Comparison of ENCODE assay signal across 8 cellular contexts in genomic region chr15:67501177-67501835, GRCh38. TPM values are rescaled to one million over a fixed set of nuclear protein-coding genes. Genes with fewer than 3 reads are reported as not detected.
DNase-seq lines count a peak whose midpoint lies in the region; ATAC-seq and TF ChIP-seq lines count a peak whose summit lies in the region.

No MANE protein-coding gene starts in this region.

- H3K27me3 ChIP-seq in mammary epithelial cell (ENCODE audit: insufficient read depth, low read length), result no peaks in the 10 kb centered on the region

- TF ChIP-seq CTCF in mammary epithelial cell (conservative IDR thresholded peaks at IDR 0.05 in 1 of 2, IDR thresholded peaks at IDR 0.05 in 1 of 2; ENCODE audit: extremely low read depth in 1 of 2, insufficient read depth in 1 of 2, low read depth in 1 of 2, low read length in 2 of 2), result peak; percentile 13 to 54

- no peak overlapping the region for H3K27ac ChIP-seq in mammary epithelial cell (ENCODE audit: insufficient read depth, low read depth, low read length)

- BruUV-seq in mammary epithelial cell (replicated peaks; lab: Mats Ljungman, UMichigan), result no TSS peak

- H3K4me3 Mint-ChIP-seq in activated T-helper 17 cell treated with anti-CD3 and anti-CD28 coated beads, Interleukin-2, amount 50 U/mL, for 72 hours, result no peak overlapping the region
- no peak overlapping the region for H3K4me3 Mint-ChIP-seq in activated naive CD8-positive, alpha-beta T cell treated with anti-CD3 and anti-CD28 coated beads, Interleukin-2, amount 50 U/mL, for 24 hours

- intact Hi-C loops in mammary epithelial cell (cut with micrococcal nuclease), result loop anchor here (1.0 to 2.0 kb wide), 2 partner anchors 331 to 335 kb away; no protein-coding TSS in a partner anchor

- H3K9ac ChIP-seq in mammary epithelial cell (ENCODE audit: insufficient read depth, low read length), result no peak overlapping the region

- peaks cover 10% of the 10 kb centered on the region for H3K4me1 ChIP-seq in mammary epithelial cell (ENCODE audit: insufficient read depth, low read length)

- no peaks in the 10 kb centered on the region for H3K79me2 ChIP-seq in mammary epithelial cell (ENCODE audit: insufficient read depth, low read length)

- no peaks in the 10 kb centered on the region for H3K9me3 Mint-ChIP-seq in activated T-helper 17 cell treated with anti-CD3 and anti-CD28 coated beads, Interleukin-2, amount 50 U/mL, for 72 hours
- no peaks in the 10 kb centered on the region for H3K9me3 Mint-ChIP-seq in activated naive CD8-positive, alpha-beta T cell treated with anti-CD3 and anti-CD28 coated beads, Interleukin-2, amount 50 U/mL, for 24 hours

- peak; percentile 68 for DNase-seq in G401 (ENCODE audit: low spot score)
- peak; percentile 43 for DNase-seq in NAMALWA (ENCODE audit: low spot score)
- peak; percentile 9 for DNase-seq in mammary epithelial cell
- peak; percentile 36 for DNase-seq in myocyte (ENCODE audit: low read depth)
- DNase-seq in GM19238 (ENCODE audit: insufficient read length, low spot score), result no peak
- no peak for DNase-seq in activated naive CD8-positive, alpha-beta T cell treated with anti-CD3 and anti-CD28 coated beads, Interleukin-2, amount 50 U/mL, for 24 hours
- DNase-seq in NCI-H2196 (lab: John Stamatoyannopoulos, UW; ENCODE audit: unreplicated experiment), result no peak

- no peaks in the 10 kb centered on the region for H4K20me1 ChIP-seq in mammary epithelial cell (ENCODE audit: insufficient read depth, low read length)

- H3K27ac Mint-ChIP-seq in activated T-helper 17 cell treated with anti-CD3 and anti-CD28 coated beads, Interleukin-2, amount 50 U/mL, for 72 hours, result no peak overlapping the region
- no peak overlapping the region for H3K27ac Mint-ChIP-seq in activated naive CD8-positive, alpha-beta T cell treated with anti-CD3 and anti-CD28 coated beads, Interleukin-2, amount 50 U/mL, for 24 hours

- H3K36me3 Mint-ChIP-seq in activated T-helper 17 cell treated with anti-CD3 and anti-CD28 coated beads, Interleukin-2, amount 50 U/mL, for 72 hours (ENCODE audit: low read depth), result no peaks in the 10 kb centered on the region
- peaks cover 2% of the 10 kb centered on the region for H3K36me3 Mint-ChIP-seq in activated naive CD8-positive, alpha-beta T cell treated with anti-CD3 and anti-CD28 coated beads, Interleukin-2, amount 50 U/mL, for 24 hours (ENCODE audit: low read depth)

- no peaks in the 10 kb centered on the region for H3K9me3 ChIP-seq in mammary epithelial cell (replicated peaks; ENCODE audit: insufficient read depth, low read length)

- WGBS in mammary epithelial cell (ENCODE audit: low coverage, missing lambda C conversion rate), result 6% methylated on average over 2 of the region's 2 CpGs

- dilution Hi-C loops in mammary epithelial cell (cut with HindIII; ENCODE audit: low sequenced_read_pairs), result no loop called here

- ATAC-seq in activated T-helper 17 cell treated with anti-CD3 and anti-CD28 coated beads, Interleukin-2, amount 50 U/mL, for 72 hours (replicated peaks), result no peak
- no peak for ATAC-seq in activated naive CD8-positive, alpha-beta T cell treated with anti-CD3 and anti-CD28 coated beads, Interleukin-2, amount 50 U/mL, for 24 hours

- no peaks in the 10 kb centered on the region for H3K27me3 Mint-ChIP-seq in activated T-helper 17 cell treated with anti-CD3 and anti-CD28 coated beads, Interleukin-2, amount 50 U/mL, for 72 hours
- no peaks in the 10 kb centered on the region for H3K27me3 Mint-ChIP-seq in activated naive CD8-positive, alpha-beta T cell treated with anti-CD3 and anti-CD28 coated beads, Interleukin-2, amount 50 U/mL, for 24 hours

- peak overlapping the region in 2 of 3 experiments; percentile 8 to 32 for H3K4me3 ChIP-seq in mammary epithelial cell (replicated peaks in 1 of 3; ENCODE audit: insufficient read depth in 1 of 3, low read depth in 2 of 3, low read length in 3 of 3)

- peak overlapping the region; percentile 80 for H3K4me2 ChIP-seq in mammary epithelial cell (ENCODE audit: insufficient read depth, low read depth, low read length)

- in situ Hi-C loops in G401 (cut with HindIII; ENCODE audit: low sequenced_read_pairs) (no loop called here), mammary epithelial cell (cut with MboI; ENCODE audit: low sequenced_read_pairs in 2 of 2) (no loop called here)

- no peaks in the 10 kb centered on the region for H3K36me3 ChIP-seq in mammary epithelial cell (ENCODE audit: insufficient read depth, low read length)

- CTCF ChIA-PET in mammary epithelial cell (lab: Charles Lee; ENCODE audit: low non-redundant PET), result interaction anchor here (0.7 to 1.0 kb wide), 2 partner anchors 331 to 430 kb away, joined by 5 to 7 read pairs; no protein-coding TSS in a partner anchor

- H2AFZ ChIP-seq in mammary epithelial cell (ENCODE audit: low read depth, low read length), result peak overlapping the region; percentile 91

- H3K4me1 Mint-ChIP-seq in activated T-helper 17 cell treated with anti-CD3 and anti-CD28 coated beads, Interleukin-2, amount 50 U/mL, for 72 hours, result no peaks in the 10 kb centered on the region
- no peaks in the 10 kb centered on the region for H3K4me1 Mint-ChIP-seq in activated naive CD8-positive, alpha-beta T cell treated with anti-CD3 and anti-CD28 coated beads, Interleukin-2, amount 50 U/mL, for 24 hours

RNA-seq across cellular contexts. Expression of gene C15orf61, which starts 19.6 kb away (rescaled TPM):
- 18.5 and 19.9 TPM in 2 replicates for total RNA-seq in G401 (2014; rRNA removed; shearing (Covaris generic))
- total RNA-seq in mammary epithelial cell, result 1 to 10 TPM; 6.2 to 6.3 TPM
- polyA plus RNA-seq in mammary epithelial cell, result 1.9 TPM
- polyA minus RNA-seq in mammary epithelial cell, result not detected
- total RNA-seq in myocyte, result 4.6 and 9.8 TPM in 2 replicates
- polyA plus RNA-seq in myocyte (2012), result 5.1 TPM
- total RNA-seq in activated T-helper 17 cell treated with anti-CD3 and anti-CD28 coated beads, Interleukin-2, amount 50 U/mL, for 72 hours, result 1 to 10 TPM; 2.9 to 4.2 TPM

RNA-seq across cellular contexts. Expression of gene MAP2K5, which starts 41.2 kb away (rescaled TPM):
- total RNA-seq in G401 (2014; rRNA removed; shearing (Covaris generic)), result 32.1 and 46.6 TPM in 2 replicates
- total RNA-seq in mammary epithelial cell (10 to 100 TPM in 1 of 2 donors, 1 to 10 TPM in 1; 6.5 to 22.8 TPM), myocyte (5.6 and 8.9 TPM in 2 replicates)
- 4.6 TPM for polyA plus RNA-seq in mammary epithelial cell
- polyA minus RNA-seq in mammary epithelial cell, result 9.2 TPM
- 16.7 TPM for polyA plus RNA-seq in myocyte (2012)
- total RNA-seq in activated T-helper 17 cell treated with anti-CD3 and anti-CD28 coated beads, Interleukin-2, amount 50 U/mL, for 72 hours, result 10 to 100 TPM; 16.1 to 17.9 TPM

Comparison
In these comparisons a context has a peak if more than half of its experiments do, and no peak if none do; other contexts are left out.
1. DNase-seq: peak in G401 (single experiment), NAMALWA (single experiment), mammary epithelial cell (single experiment) and myocyte (single experiment); none in GM19238 (single experiment), activated naive CD8-positive, alpha-beta T cell treated with anti-CD3 and anti-CD28 coated beads, Interleukin-2, amount 50 U/mL, for 24 hours (single experiment) and NCI-H2196 (single experiment).